ENCODE assay signal across 10 cellular contexts in genomic region chr11:48031602-48032001, GRCh38. TPM values are rescaled to one million over a fixed set of nuclear protein-coding genes. Genes with fewer than 3 reads are reported as not detected.
DNase-seq lines count a peak whose midpoint lies in the region; ATAC-seq and TF ChIP-seq lines count a peak whose summit lies in the region.
"Had no signal": no experiment of that assay in that cellular context is flagged by ENCODE, and none has a peak within 500 bp of the region (broad histone marks: within the 10 kb centered on the region; RNA-seq: fewer than 3 reads in every experiment).

No MANE protein-coding gene starts in this region.

- no peaks in the 10 kb centered on the region for H3K9me3 ChIP-seq in suprapubic skin

- peaks cover 84% of the 10 kb centered on the region for H3K4me1 Mint-ChIP-seq in activated T-cell treated with anti-CD3 and anti-CD28 coated beads, Interleukin-2, amount 50 U/mL, for 72 hours (ENCODE audit: low read depth)
- peaks cover 82% of the 10 kb centered on the region for H3K4me1 Mint-ChIP-seq in activated T-helper 1 cell treated with anti-CD3 and anti-CD28 coated beads, Interleukin-12 subunit alpha, Interleukin-12 subunit beta, Interleukin-2, Interleukin-4 antibody, amounts not matched to agents 30 ng/mL and 10 ng/mL and 1 ng/mL, durations not matched to agents 14 hours and 24 hours and 36 hours (ENCODE audit: low read depth)

- intact Hi-C loops in activated T-helper 1 cell treated with anti-CD3 and anti-CD28 coated beads, Interleukin-12 subunit alpha, Interleukin-12 subunit beta, Interleukin-2, Interleukin-4 antibody, amounts not matched to agents 30 ng/mL and 10 ng/mL and 1 ng/mL, durations not matched to agents 14 hours and 24 hours and 36 hours (cut with micrococcal nuclease) = no loop called here

- no peaks in the 10 kb centered on the region for H3K9me3 Mint-ChIP-seq in activated T-cell treated with anti-CD3 and anti-CD28 coated beads, Interleukin-2, amount 50 U/mL, for 72 hours
- H3K9me3 Mint-ChIP-seq in activated T-helper 1 cell treated with anti-CD3 and anti-CD28 coated beads, Interleukin-12 subunit alpha, Interleukin-12 subunit beta, Interleukin-2, Interleukin-4 antibody, amounts not matched to agents 30 ng/mL and 10 ng/mL and 1 ng/mL, durations not matched to agents 14 hours and 24 hours and 36 hours = no peaks in the 10 kb centered on the region

- TF ChIP-seq EP300 in suprapubic skin (IDR thresholded peaks at IDR 0.05) = no peak

- peak overlapping the region; percentile 1 for H3K27ac ChIP-seq in suprapubic skin

- H3K4me3 Mint-ChIP-seq in activated T-cell treated with anti-CD3 and anti-CD28 coated beads, Interleukin-2, amount 50 U/mL, for 72 hours = peak overlapping the region; percentile 49 to 61
- peak overlapping the region; percentile 30 for H3K4me3 Mint-ChIP-seq in activated T-helper 1 cell treated with anti-CD3 and anti-CD28 coated beads, Interleukin-12 subunit alpha, Interleukin-12 subunit beta, Interleukin-2, Interleukin-4 antibody, amounts not matched to agents 30 ng/mL and 10 ng/mL and 1 ng/mL, durations not matched to agents 14 hours and 24 hours and 36 hours

- DNase-seq in activated T-cell treated with anti-CD3 and anti-CD28 coated beads, Interleukin-2, amount 50 U/mL, for 72 hours = no peak
- DNase-seq in activated T-cell treated with anti-CD3 and anti-CD28 coated beads, Interleukin-2, amount 50 U/mL, for 1 hour = no peak
- DNase-seq in activated T-helper 1 cell treated with anti-CD3 and anti-CD28 coated beads, Interleukin-12 subunit alpha, Interleukin-12 subunit beta, Interleukin-2, Interleukin-4 antibody, amounts not matched to agents 30 ng/mL and 10 ng/mL and 1 ng/mL, durations not matched to agents 14 hours and 24 hours and 36 hours (ENCODE audit: low spot score) = no peak
- DNase-seq in suprapubic skin (ENCODE audit: low spot score in 2 of 2) (no peak), C1 segment of cervical spinal cord (lab: John Stamatoyannopoulos, UW) (no peak), kidney glomerular epithelial cell (lab: John Stamatoyannopoulos, UW) (no peak)
- no peak for DNase-seq in activated CD4-positive, CD25-positive, alpha-beta regulatory T cell treated with anti-CD3 and anti-CD28 coated beads, Interleukin-2, amount 50 U/mL, for 72 hours
- DNase-seq: NCI-H510A treated with DMSO at 0.1 percent for 48 hours had no signal

- TF ChIP-seq CTCF in suprapubic skin (IDR thresholded peaks at IDR 0.05) = no peak

- no peak overlapping the region for H3K4me3 ChIP-seq in suprapubic skin
- H3K4me3 ChIP-seq: K562 had no signal

- peak; percentile 52 to 70 for ATAC-seq in activated T-cell treated with anti-CD3 and anti-CD28 coated beads, Interleukin-2, amount 50 U/mL, for 72 hours (replicated peaks in 1 of 2)
- peak; percentile 44 for ATAC-seq in HG02884 (IDR thresholded peaks at IDR 0.05; ENCODE audit: unreplicated experiment)
- ATAC-seq: K562 had no signal

- peaks cover 0 to 6% of the 10 kb centered on the region in 2 donors for H3K36me3 Mint-ChIP-seq in activated T-cell treated with anti-CD3 and anti-CD28 coated beads, Interleukin-2, amount 50 U/mL, for 72 hours (ENCODE audit: insufficient read depth in 2 of 2)
- peaks cover 58% of the 10 kb centered on the region for H3K36me3 Mint-ChIP-seq in activated T-helper 1 cell treated with anti-CD3 and anti-CD28 coated beads, Interleukin-12 subunit alpha, Interleukin-12 subunit beta, Interleukin-2, Interleukin-4 antibody, amounts not matched to agents 30 ng/mL and 10 ng/mL and 1 ng/mL, durations not matched to agents 14 hours and 24 hours and 36 hours (ENCODE audit: low read depth)

- peaks cover 54% of the 10 kb centered on the region for H3K4me1 ChIP-seq in suprapubic skin

- H3K27me3 ChIP-seq in suprapubic skin = no peaks in the 10 kb centered on the region

- peak overlapping the region; percentile 27 for H3K27ac Mint-ChIP-seq in activated T-cell treated with anti-CD3 and anti-CD28 coated beads, Interleukin-2, amount 50 U/mL, for 72 hours
- H3K27ac Mint-ChIP-seq in activated T-helper 1 cell treated with anti-CD3 and anti-CD28 coated beads, Interleukin-12 subunit alpha, Interleukin-12 subunit beta, Interleukin-2, Interleukin-4 antibody, amounts not matched to agents 30 ng/mL and 10 ng/mL and 1 ng/mL, durations not matched to agents 14 hours and 24 hours and 36 hours = peak overlapping the region; percentile 84

- no peaks in the 10 kb centered on the region for H3K27me3 Mint-ChIP-seq in activated T-cell treated with anti-CD3 and anti-CD28 coated beads, Interleukin-2, amount 50 U/mL, for 72 hours (ENCODE audit: low read depth)
- no peaks in the 10 kb centered on the region for H3K27me3 Mint-ChIP-seq in activated T-helper 1 cell treated with anti-CD3 and anti-CD28 coated beads, Interleukin-12 subunit alpha, Interleukin-12 subunit beta, Interleukin-2, Interleukin-4 antibody, amounts not matched to agents 30 ng/mL and 10 ng/mL and 1 ng/mL, durations not matched to agents 14 hours and 24 hours and 36 hours (ENCODE audit: insufficient read depth)

- WGBS in suprapubic skin = 83% methylated on average over 6 of the region's 6 CpGs

- H3K36me3 ChIP-seq in suprapubic skin = no peaks in the 10 kb centered on the region

- TF ChIP-seq POLR2A in suprapubic skin (IDR thresholded peaks at IDR 0.05) = no peak

RNA-seq across cellular contexts. Expression of gene PTPRJ, which starts 51.2 kb away (rescaled TPM):
- 10 to 100 TPM; 36.6 to 50.6 TPM for total RNA-seq in activated T-cell treated with anti-CD3 and anti-CD28 coated beads, Interleukin-2, amount 50 U/mL, for 72 hours
- 69.6 and 70.3 TPM in 2 replicates for total RNA-seq in activated T-helper 1 cell treated with anti-CD3 and anti-CD28 coated beads, Interleukin-12 subunit alpha, Interleukin-12 subunit beta, Interleukin-2, Interleukin-4 antibody, amounts not matched to agents 30 ng/mL and 10 ng/mL and 1 ng/mL, durations not matched to agents 14 hours and 24 hours and 36 hours
- 10 to 100 TPM in 3 of 4 donors, 1 to 10 TPM in 1; 4.0 to 15.5 (median 13.1) TPM for total RNA-seq in suprapubic skin
